Comparison of ENCODE assay signal across 12 cellular contexts in the genomic region with DNA sequence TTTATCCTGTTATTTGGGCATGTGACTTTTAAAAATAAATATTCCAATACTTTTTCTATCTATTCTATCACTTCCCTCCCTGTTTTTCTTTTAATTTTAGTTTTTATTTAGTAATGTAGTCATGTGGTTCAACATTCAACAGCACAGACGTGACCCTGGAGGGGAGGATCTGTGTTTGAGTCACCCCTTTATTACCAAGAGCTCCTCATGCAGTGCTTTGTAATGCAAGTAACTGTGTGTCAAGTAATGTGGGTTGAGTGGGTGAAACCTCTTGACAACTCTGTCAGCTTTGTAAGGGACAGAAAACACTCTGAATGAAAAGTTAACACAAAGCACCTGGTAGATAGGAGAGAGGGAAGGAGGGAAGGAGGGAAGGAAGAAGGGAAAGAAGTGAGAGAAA.
A peak's percentile ranks its signal among the peaks of the same experiment; 100 is the strongest.
DNase-seq lines count a peak whose midpoint lies in the region; ATAC-seq and TF ChIP-seq lines count a peak whose summit lies in the region.
"Had no signal": no experiment of that assay in that cellular context is flagged by ENCODE, and none has a peak within 500 bp of the region (broad histone marks: within the 10 kb centered on the region; RNA-seq: fewer than 3 reads in every experiment).

No MANE protein-coding gene starts in this region.

- ATAC-seq in HG03025 (IDR thresholded peaks at IDR 0.05; ENCODE audit: low FRiP score, unreplicated experiment): peak; percentile 41
- no peak for ATAC-seq in HG03196 (IDR thresholded peaks at IDR 0.05; ENCODE audit: unreplicated experiment)
- ATAC-seq: right cardiac atrium had no signal

- H3K4me3 ChIP-seq in mammary epithelial cell (replicated peaks in 1 of 3; ENCODE audit: insufficient read depth in 1 of 3, low read depth in 2 of 3, low read length in 3 of 3): no peak overlapping the region

- H3K4me1 ChIP-seq in mammary epithelial cell (ENCODE audit: insufficient read depth, low read length): peaks cover 30% of the 10 kb centered on the region

- intact Hi-C loops in mammary epithelial cell (cut with micrococcal nuclease) (loop anchor here (5.0 kb wide), 2 partner anchors 35 to 375 kb away; no protein-coding TSS in a partner anchor), MCF 10A (cut with micrococcal nuclease) (loop anchor here (5.0 kb wide), 1 partner anchor 310 kb away; no protein-coding TSS in a partner anchor)

- H3K9me3 ChIP-seq in mammary epithelial cell (replicated peaks; ENCODE audit: insufficient read depth, low read length): no peaks in the 10 kb centered on the region

- in situ Hi-C loops in mammary epithelial cell (cut with MboI; ENCODE audit: low sequenced_read_pairs in 2 of 2): loop anchor here (5.0 to 25.0 kb wide), 3 partner anchors 225 to 758 kb away; no protein-coding TSS in a partner anchor

- no peaks in the 10 kb centered on the region for H4K20me1 ChIP-seq in mammary epithelial cell (ENCODE audit: insufficient read depth, low read length)

- H3K27ac ChIP-seq in mammary epithelial cell (ENCODE audit: insufficient read depth, low read depth, low read length): no peak overlapping the region

- H3K36me3 ChIP-seq in mammary epithelial cell (ENCODE audit: insufficient read depth, low read length): no peaks in the 10 kb centered on the region

- DNase-seq in mammary epithelial cell (peak; percentile 67), MCF 10A (ENCODE audit: unreplicated experiment) (no peak), amniotic epithelial cell (ENCODE audit: low read depth) (peak; percentile 81), stromal cell of bone marrow (ENCODE audit: low read depth) (peak; percentile 54), NCI-H446 treated with DMSO at 0.1 percent for 48 hours (lab: John Stamatoyannopoulos, UW) (no peak)
- DNase-seq in activated CD8-positive, alpha-beta memory T cell treated with anti-CD3 and anti-CD28 coated beads, Interleukin-2, amount 50 U/mL, for 4 hours: no peak
- DNase-seq: activated CD8-positive, alpha-beta memory T cell treated with anti-CD3 and anti-CD28 coated beads for 24 hours; effector CD4-positive, alpha-beta T cell; islet precursor cell; right cardiac atrium had no signal

- H3K4me3 Mint-ChIP-seq in MCF 10A (ENCODE audit: unreplicated experiment): no peak overlapping the region

- H3K9ac ChIP-seq in mammary epithelial cell (ENCODE audit: insufficient read depth, low read length): no peak overlapping the region

- no peaks in the 10 kb centered on the region for H3K9me3 Mint-ChIP-seq in MCF 10A (ENCODE audit: unreplicated experiment)

- WGBS in mammary epithelial cell (ENCODE audit: low coverage, missing lambda C conversion rate): 27% methylated on average over 1 of the region's 1 CpG

- H3K27ac Mint-ChIP-seq in MCF 10A (ENCODE audit: low read depth, unreplicated experiment): no peak overlapping the region

- POLR2A ChIA-PET in MCF 10A (lab: Yijun Ruan, JAX): interaction anchor here (0.7 to 1.9 kb wide), 6 partner anchors 23 to 755 kb away, joined by 3 to 5 read pairs (median 3); no protein-coding TSS in a partner anchor

- H3K79me2 ChIP-seq in mammary epithelial cell (ENCODE audit: insufficient read depth, low read length): peaks cover 16% of the 10 kb centered on the region

- no peak for TF ChIP-seq CTCF in mammary epithelial cell (conservative IDR thresholded peaks at IDR 0.05 in 1 of 2, IDR thresholded peaks at IDR 0.05 in 1 of 2; ENCODE audit: extremely low read depth in 1 of 2, insufficient read depth in 1 of 2, low read depth in 1 of 2, low read length in 2 of 2)
- no peak for TF ChIP-seq CTCF in MCF 10A (IDR thresholded peaks at IDR 0.05; ENCODE audit: unreplicated experiment)

- BruUV-seq in mammary epithelial cell (replicated peaks; lab: Mats Ljungman, UMichigan) (no TSS peak), MCF 10A (replicated peaks; lab: Mats Ljungman, UMichigan) (no TSS peak)

- no peaks in the 10 kb centered on the region for H3K27me3 Mint-ChIP-seq in MCF 10A (ENCODE audit: insufficient read depth, unreplicated experiment)

- dilution Hi-C loops in mammary epithelial cell (cut with HindIII; ENCODE audit: low sequenced_read_pairs): no loop called here

- no peaks in the 10 kb centered on the region for H3K27me3 ChIP-seq in mammary epithelial cell (ENCODE audit: insufficient read depth, low read length)

- H3K4me1 Mint-ChIP-seq in MCF 10A (ENCODE audit: insufficient read depth, unreplicated experiment): peaks cover 35% of the 10 kb centered on the region

- H2AFZ ChIP-seq in mammary epithelial cell (ENCODE audit: low read depth, low read length): no peak overlapping the region

- no peaks in the 10 kb centered on the region for H3K36me3 Mint-ChIP-seq in MCF 10A (ENCODE audit: insufficient read depth, unreplicated experiment)

- no peak overlapping the region for H3K4me2 ChIP-seq in mammary epithelial cell (ENCODE audit: insufficient read depth, low read depth, low read length)

- CTCF ChIA-PET in mammary epithelial cell (lab: Charles Lee; ENCODE audit: low non-redundant PET) (no interaction called here), MCF 10A (lab: Yijun Ruan, JAX) (interaction anchor here (0.6 to 13.3 kb wide), 40 partner anchors 9 to 827 kb away, joined by 3 to 489 read pairs (median 4); partner anchors contain the start of gene MB21D2)

Comparison
In these comparisons a context has a peak if more than half of its experiments do, and no peak if none do; other contexts are left out.
1. DNase-seq: peak in mammary epithelial cell (single experiment), amniotic epithelial cell (single experiment) and stromal cell of bone marrow (single experiment); none in MCF 10A (single experiment), NCI-H446 treated with DMSO at 0.1 percent for 48 hours (single experiment) and activated CD8-positive, alpha-beta memory T cell treated with anti-CD3 and anti-CD28 coated beads, Interleukin-2, amount 50 U/mL, for 4 hours (single experiment).